In genomic region chr3:194621947-194622346, GRCh38 we compare ENCODE assay signal across 25 cellular contexts.
"Had no signal": no experiment of that assay in that cellular context is flagged by ENCODE, and none has a peak within 500 bp of the region (broad histone marks: within the 10 kb centered on the region; RNA-seq: fewer than 3 reads in every experiment).

No MANE protein-coding gene starts in this region.

- H2AFZ ChIP-seq: parathyroid adenoma had no signal

- H3K9me3 Mint-ChIP-seq: activated T-helper 2 cell treated with anti-CD3 and anti-CD28 coated beads, Interferon-gamma antibody, Interleukin-2, Interleukin-4, amounts not matched to agents 10 μg/mL and 5 μg/mL and 100 μg/mL, durations not matched to agents 14 hours and 24 hours and 36 hours; stimulated activated naive B cell treated with anti-CD40 and anti-IgM and Interleukin-4, amounts not matched to agents 10 μg/mL and 1 μg/mL and 100 μg/mL, for 72 hours had no signal

- H3K36me3 Mint-ChIP-seq: stimulated activated naive B cell treated with anti-CD40 and anti-IgM and Interleukin-4, amounts not matched to agents 10 μg/mL and 1 μg/mL and 100 μg/mL, for 72 hours had no signal

- H3K27me3 Mint-ChIP-seq: activated CD4-positive, alpha-beta T cell treated with anti-CD3 and anti-CD28 coated beads for 36 hours; activated CD8-positive, alpha-beta memory T cell treated with anti-CD3 and anti-CD28 coated beads, Interleukin-2, amount 10 ng/mL, durations not matched to agents 7 days and 5 days; activated naive CD8-positive, alpha-beta T cell; stimulated activated naive B cell treated with anti-CD40 and anti-IgM and Interleukin-4, amounts not matched to agents 10 μg/mL and 1 μg/mL and 100 μg/mL, for 72 hours had no signal

- H3K9me3 ChIP-seq: left ventricle myocardium inferior, mucosa of descending colon, right atrium auricular region, stomach, thyroid gland, upper lobe of left lung, vagina had no signal

- H3K27me3 ChIP-seq: dorsolateral prefrontal cortex, right atrium auricular region, stomach, thyroid gland, upper lobe of left lung, vagina had no signal

- FAIRE-seq: frontal cortex had no signal

- H3K27ac ChIP-seq: coronary artery, left ventricle myocardium inferior, parathyroid adenoma, right atrium auricular region, stomach, upper lobe of left lung, vagina had no signal

- DNase-seq: activated CD4-positive, alpha-beta T cell treated with anti-CD3 and anti-CD28 coated beads for 36 hours; activated CD4-positive, CD25-positive, alpha-beta regulatory T cell; activated CD8-positive, alpha-beta memory T cell treated with anti-CD3 and anti-CD28 coated beads, Interleukin-2, amount 10 ng/mL, durations not matched to agents 7 days and 5 days; activated CD8-positive, alpha-beta T cell treated with anti-CD3 and anti-CD28 coated beads, Interleukin-2, amount 10 ng/mL, durations not matched to agents 7 days and 5 days; activated T-cell treated with anti-CD3 and anti-CD28 coated beads, Interleukin-2, amount 50 U/mL, for 48 hours; cerebellar nuclear complex; effector memory CD4-positive, alpha-beta T cell; mesendoderm; stimulated activated CD4-positive, alpha-beta T cell treated with anti-CD3 and anti-CD28 coated beads, Interleukin-15, amount 100 ng/mL, for 24 hours; stimulated activated CD4-positive, alpha-beta T cell treated with anti-CD3 and anti-CD28 coated beads, Interleukin-2, amount 100 ng/mL, for 24 hours; stimulated activated naive B cell treated with anti-CD40 and anti-IgM and Interleukin-4, amounts not matched to agents 10 μg/mL and 1 μg/mL and 100 μg/mL, for 72 hours had no signal

- H3K79me2 ChIP-seq: parathyroid adenoma had no signal

- H3K27ac Mint-ChIP-seq: activated CD4-positive, alpha-beta T cell treated with anti-CD3 and anti-CD28 coated beads for 36 hours; activated CD8-positive, alpha-beta memory T cell treated with anti-CD3 and anti-CD28 coated beads, Interleukin-2, amount 10 ng/mL, durations not matched to agents 7 days and 5 days; activated CD8-positive, alpha-beta T cell treated with anti-CD3 and anti-CD28 coated beads, Interleukin-2, amount 10 ng/mL, durations not matched to agents 7 days and 5 days; activated naive CD8-positive, alpha-beta T cell; activated T-helper 2 cell treated with anti-CD3 and anti-CD28 coated beads, Interferon-gamma antibody, Interleukin-2, Interleukin-4, amounts not matched to agents 10 μg/mL and 5 μg/mL and 100 μg/mL, durations not matched to agents 14 hours and 24 hours and 36 hours had no signal

- H3K4me3 ChIP-seq: coronary artery, dorsolateral prefrontal cortex, left ventricle myocardium inferior, lung, mucosa of descending colon, right atrium auricular region, stomach, thyroid gland, upper lobe of left lung, vagina had no signal

- H3K4me1 ChIP-seq: parathyroid adenoma, right atrium auricular region, vagina had no signal

- H3K36me3 ChIP-seq: thyroid gland, vagina had no signal

- H3K9ac ChIP-seq: parathyroid adenoma had no signal

- H3K4me3 Mint-ChIP-seq: activated CD4-positive, alpha-beta T cell treated with anti-CD3 and anti-CD28 coated beads for 36 hours; activated CD8-positive, alpha-beta memory T cell treated with anti-CD3 and anti-CD28 coated beads, Interleukin-2, amount 10 ng/mL, durations not matched to agents 7 days and 5 days; activated CD8-positive, alpha-beta T cell treated with anti-CD3 and anti-CD28 coated beads, Interleukin-2, amount 10 ng/mL, durations not matched to agents 7 days and 5 days; activated naive CD8-positive, alpha-beta T cell; stimulated activated naive B cell treated with anti-CD40 and anti-IgM and Interleukin-4, amounts not matched to agents 10 μg/mL and 1 μg/mL and 100 μg/mL, for 72 hours had no signal

- H3K4me1 Mint-ChIP-seq: activated CD4-positive, alpha-beta T cell treated with anti-CD3 and anti-CD28 coated beads for 36 hours; activated CD8-positive, alpha-beta memory T cell treated with anti-CD3 and anti-CD28 coated beads, Interleukin-2, amount 10 ng/mL, durations not matched to agents 7 days and 5 days; stimulated activated naive B cell treated with anti-CD40 and anti-IgM and Interleukin-4, amounts not matched to agents 10 μg/mL and 1 μg/mL and 100 μg/mL, for 72 hours had no signal

- ATAC-seq: activated CD4-positive, alpha-beta T cell treated with anti-CD3 and anti-CD28 coated beads for 36 hours; activated CD8-positive, alpha-beta memory T cell treated with anti-CD3 and anti-CD28 coated beads, Interleukin-2, amount 10 ng/mL, durations not matched to agents 7 days and 5 days; activated CD8-positive, alpha-beta T cell treated with anti-CD3 and anti-CD28 coated beads, Interleukin-2, amount 10 ng/mL, durations not matched to agents 7 days and 5 days; stimulated activated naive B cell treated with anti-CD40 and anti-IgM and Interleukin-4, amounts not matched to agents 10 μg/mL and 1 μg/mL and 100 μg/mL, for 72 hours had no signal
